17 cellular contexts compared by ENCODE assay signal in genomic region chr20:32904678-32905077, GRCh38. TPM values are rescaled to one million over a fixed set of nuclear protein-coding genes. Genes with fewer than 3 reads are reported as not detected.
A peak's percentile ranks its signal among the peaks of the same experiment; 100 is the strongest.
DNase-seq lines count a peak whose midpoint lies in the region; ATAC-seq, FAIRE-seq and TF ChIP-seq lines count a peak whose summit lies in the region.
"Not testable (repeated sequence)": the region's sequence is repeated elsewhere in the genome, so short reads cannot be mapped to it uniquely, and the experiment has no call there.
"Had no signal": no experiment of that assay in that cellular context is flagged by ENCODE, and none has a peak within 500 bp of the region (broad histone marks: within the 10 kb centered on the region; RNA-seq: fewer than 3 reads in every experiment).

No MANE protein-coding gene starts in this region.

- not testable (repeated sequence) for H3K4me1 ChIP-seq in endodermal cell (ENCODE audit: control insufficient read depth, insufficient read depth, low read length); kidney (ENCODE audit: control insufficient read depth in 1 of 2, insufficient read depth in 1 of 2, low read depth in 1 of 2, low read length in 2 of 2); neuronal stem cell (ENCODE audit: control insufficient read depth in 2 of 2, insufficient read depth in 1 of 2, low read depth in 1 of 2, low read length in 2 of 2); spleen

- DNase-seq in CD4-positive, alpha-beta T cell; activated CD4-positive, alpha-beta T cell treated with anti-CD3 and anti-CD28 coated beads, Interleukin-2, amount 10 ng/mL, durations not matched to agents 7 days and 5 days; activated T-cell treated with anti-CD3 and anti-CD28 coated beads, Interleukin-2, amount 50 U/mL, for 24 hours; endodermal cell; neuronal stem cell (ENCODE audit: low spot score); stimulated activated effector memory CD8-positive, alpha-beta T cell treated with anti-CD3 and anti-CD28 coated beads, Interleukin-12 subunit alpha, Interleukin-12 subunit beta, amount 100 ng/mL, for 72 hours (ENCODE audit: low spot score in 2 of 2): not testable (repeated sequence)
- DNase-seq in kidney = peak; percentile 22
- DNase-seq in spleen = peak; percentile 35

- CTCF ChIA-PET in CD4-positive, alpha-beta T cell (lab: Charles Lee) = interaction anchor here (1.2 kb wide), 1 partner anchor 114 kb away, joined by 3 read pairs; no protein-coding TSS in a partner anchor
- CTCF ChIA-PET in activated CD4-positive, alpha-beta T cell treated with anti-CD3 and anti-CD28 coated beads, Interleukin-2, amount 10 ng/mL, durations not matched to agents 7 days and 5 days (lab: Charles Lee) = interaction anchor here (0.7 to 1.8 kb wide), 5 partner anchors 41 to 191 kb away, joined by 3 to 6 read pairs (median 3); no protein-coding TSS in a partner anchor

- not testable (repeated sequence) for H3K36me3 Mint-ChIP-seq in CD4-positive, alpha-beta T cell (ENCODE audit: low read depth); activated CD4-positive, alpha-beta T cell treated with anti-CD3 and anti-CD28 coated beads, Interleukin-2, amount 10 ng/mL, durations not matched to agents 7 days and 5 days (ENCODE audit: low read depth); activated T-cell treated with anti-CD3 and anti-CD28 coated beads, Interleukin-2, amount 50 U/mL, for 24 hours (ENCODE audit: low read depth); endodermal cell (ENCODE audit: low read depth); stimulated activated effector memory CD8-positive, alpha-beta T cell treated with anti-CD3 and anti-CD28 coated beads, Interleukin-12 subunit alpha, Interleukin-12 subunit beta, amount 100 ng/mL, for 72 hours

- not testable (repeated sequence) for H2AK5ac ChIP-seq in neuronal stem cell (ENCODE audit: low read depth, low read length)

- H2BK15ac ChIP-seq in neuronal stem cell (ENCODE audit: low read length) = peak overlapping the region; percentile 77

- not testable (repeated sequence) for FAIRE-seq in kidney (lab: Jason Lieb, UNC)

- H3K9me3 Mint-ChIP-seq in CD4-positive, alpha-beta T cell; activated CD4-positive, alpha-beta T cell treated with anti-CD3 and anti-CD28 coated beads, Interleukin-2, amount 10 ng/mL, durations not matched to agents 7 days and 5 days; activated T-cell treated with anti-CD3 and anti-CD28 coated beads, Interleukin-2, amount 50 U/mL, for 24 hours; endodermal cell; stimulated activated effector memory CD8-positive, alpha-beta T cell treated with anti-CD3 and anti-CD28 coated beads, Interleukin-12 subunit alpha, Interleukin-12 subunit beta, amount 100 ng/mL, for 72 hours: not testable (repeated sequence)

- not testable (repeated sequence) for H3K9ac ChIP-seq in endodermal cell (ENCODE audit: extremely low read depth, low read length, poor library complexity, severe bottlenecking); kidney (ENCODE audit: low read length in 2 of 2); neuronal stem cell (ENCODE audit: low read depth, low read length, poor library complexity)

- not testable (repeated sequence) for H3K79me1 ChIP-seq in neuronal stem cell (ENCODE audit: low read depth, low read length)

- peaks cover 45% of the 10 kb centered on the region for H3K4me1 Mint-ChIP-seq in CD4-positive, alpha-beta T cell (ENCODE audit: low read depth)
- peaks cover 25% of the 10 kb centered on the region for H3K4me1 Mint-ChIP-seq in activated CD4-positive, alpha-beta T cell treated with anti-CD3 and anti-CD28 coated beads, Interleukin-2, amount 10 ng/mL, durations not matched to agents 7 days and 5 days
- peaks cover 30% of the 10 kb centered on the region for H3K4me1 Mint-ChIP-seq in activated T-cell treated with anti-CD3 and anti-CD28 coated beads, Interleukin-2, amount 50 U/mL, for 24 hours (ENCODE audit: low read depth)
- H3K4me1 Mint-ChIP-seq in endodermal cell = not testable (repeated sequence)
- peaks cover 16% of the 10 kb centered on the region for H3K4me1 Mint-ChIP-seq in stimulated activated effector memory CD8-positive, alpha-beta T cell treated with anti-CD3 and anti-CD28 coated beads, Interleukin-12 subunit alpha, Interleukin-12 subunit beta, amount 100 ng/mL, for 72 hours

- not testable (repeated sequence) for TF ChIP-seq POLR2A in spleen (IDR thresholded peaks at IDR 0.05)

- H4K8ac ChIP-seq in neuronal stem cell (ENCODE audit: low read depth, low read length) = not testable (repeated sequence)

- not testable (repeated sequence) for H2BK12ac ChIP-seq in neuronal stem cell (ENCODE audit: low read length)

- not testable (repeated sequence) for H3K36me3 ChIP-seq in endodermal cell (ENCODE audit: control insufficient read depth, insufficient read depth, low read length); kidney (ENCODE audit: control insufficient read depth in 1 of 2, insufficient read depth in 2 of 2, low read length in 2 of 2); neuronal stem cell (replicated peaks in 1 of 2; ENCODE audit: control insufficient read depth in 2 of 2, insufficient read depth in 2 of 2, low read length in 2 of 2); spleen

- not testable (repeated sequence) for H3K4ac ChIP-seq in neuronal stem cell (ENCODE audit: low read length)

- not testable (repeated sequence) for H4K91ac ChIP-seq in neuronal stem cell (ENCODE audit: low read depth, low read length, poor library complexity)

- H3K23ac ChIP-seq in neuronal stem cell (ENCODE audit: low read depth, low read length, poor library complexity) = not testable (repeated sequence)

- H2AFZ ChIP-seq in neuronal stem cell (ENCODE audit: low read length) = not testable (repeated sequence)

- intact Hi-C loops in CD4-positive, alpha-beta T cell (cut with DNase I, micrococcal nuclease) = loop anchor here (5.0 kb wide), 2 partner anchors 173 to 308 kb away; partner anchors contain the start of gene BPIFB4 (in 1 of the 2)
- intact Hi-C loops in kidney (cut with DNase I) (loop anchor here (10.0 kb wide), 1 partner anchor 390 kb away; no protein-coding TSS in a partner anchor), spleen (cut with DNase I; ENCODE audit: low total_unique reads) (loop anchor here (5.0 kb wide), 2 partner anchors 103 to 393 kb away; partner anchors contain the start of gene BPIFB2)

- H3K18ac ChIP-seq in neuronal stem cell (ENCODE audit: low read length) = not testable (repeated sequence)

- WGBS in endodermal cell (ENCODE audit: insufficient coverage in 1 of 2, insufficient read length in 1 of 2), 2 experiments = 95 to 97% methylated on average over 5 to 7 of the region's 7 CpGs
- no CpG with 5 or more reads among the region's 7 CpGs for WGBS in neuronal stem cell (ENCODE audit: extremely low coverage in 2 of 2, insufficient read length in 2 of 2, insufficient replicate concordance in 1 of 2), 2 donors
- WGBS in spleen, 5 donors = 93 to 99% (median 97%) methylated on average over 7 of the region's 7 CpGs

- H3K27me3 ChIP-seq in CD4-positive, alpha-beta T cell (ENCODE audit: control insufficient read depth, insufficient read depth, low read length); endodermal cell (ENCODE audit: control insufficient read depth, insufficient read depth, low read length, poor library complexity, severe bottlenecking); neuronal stem cell (ENCODE audit: control insufficient read depth in 3 of 3, insufficient read depth in 3 of 3, low read depth in 1 of 3, low read length in 3 of 3); spleen (replicated peaks in 1 of 7): not testable (repeated sequence)

- not testable (repeated sequence) for H3K9me3 ChIP-seq in CD4-positive, alpha-beta T cell (ENCODE audit: control insufficient read depth, low read length); endodermal cell (ENCODE audit: control insufficient read depth, low read length); kidney (ENCODE audit: control insufficient read depth in 1 of 2, low read length in 2 of 2); neuronal stem cell (replicated peaks in 1 of 2; ENCODE audit: control insufficient read depth in 2 of 2, insufficient read depth in 1 of 2, low read depth in 1 of 2, low read length in 2 of 2); spleen

- not testable (repeated sequence) for TF ChIP-seq CTCF in CD4-positive, alpha-beta T cell (IDR thresholded peaks at IDR 0.05); endodermal cell (conservative IDR thresholded peaks at IDR 0.05); kidney (IDR thresholded peaks at IDR 0.05; ENCODE audit: borderline replicate concordance, extremely low read depth, insufficient read depth); spleen (IDR thresholded peaks at IDR 0.05 in 8 of 11, conservative IDR thresholded peaks at IDR 0.05 in 3 of 11)

- H2BK5ac ChIP-seq in neuronal stem cell (ENCODE audit: low read length) = not testable (repeated sequence)

- H3K4me3 ChIP-seq in endodermal cell (ENCODE audit: low read length); kidney (ENCODE audit: low read length in 2 of 2); neuronal stem cell (ENCODE audit: low read length in 2 of 2); spleen: not testable (repeated sequence)

- not testable (repeated sequence) for H2BK120ac ChIP-seq in neuronal stem cell (ENCODE audit: low read depth, low read length)

- not testable (repeated sequence) for H3K4me2 ChIP-seq in neuronal stem cell (ENCODE audit: insufficient read depth, low read length, poor library complexity, severe bottlenecking)

- POLR2A ChIA-PET in CD4-positive, alpha-beta T cell (lab: Charles Lee); activated CD4-positive, alpha-beta T cell treated with anti-CD3 and anti-CD28 coated beads, Interleukin-2, amount 10 ng/mL, durations not matched to agents 7 days and 5 days (lab: Charles Lee): not testable (repeated sequence)

- not testable (repeated sequence) for H3K14ac ChIP-seq in neuronal stem cell (ENCODE audit: low read length)

- H3K27me3 Mint-ChIP-seq in CD4-positive, alpha-beta T cell; activated CD4-positive, alpha-beta T cell treated with anti-CD3 and anti-CD28 coated beads, Interleukin-2, amount 10 ng/mL, durations not matched to agents 7 days and 5 days; activated T-cell treated with anti-CD3 and anti-CD28 coated beads, Interleukin-2, amount 50 U/mL, for 24 hours; endodermal cell (ENCODE audit: insufficient read depth): not testable (repeated sequence)

- ATAC-seq in CD4-positive, alpha-beta T cell (ENCODE audit: poor library complexity); stimulated activated effector memory CD8-positive, alpha-beta T cell treated with anti-CD3 and anti-CD28 coated beads, Interleukin-12 subunit alpha, Interleukin-12 subunit beta, amount 100 ng/mL, for 72 hours: not testable (repeated sequence)

- not testable (repeated sequence) for H3K4me3 Mint-ChIP-seq in CD4-positive, alpha-beta T cell; activated CD4-positive, alpha-beta T cell treated with anti-CD3 and anti-CD28 coated beads, Interleukin-2, amount 10 ng/mL, durations not matched to agents 7 days and 5 days; activated T-cell treated with anti-CD3 and anti-CD28 coated beads, Interleukin-2, amount 50 U/mL, for 24 hours; endodermal cell; stimulated activated effector memory CD8-positive, alpha-beta T cell treated with anti-CD3 and anti-CD28 coated beads, Interleukin-12 subunit alpha, Interleukin-12 subunit beta, amount 100 ng/mL, for 72 hours

- H3K27ac Mint-ChIP-seq in CD4-positive, alpha-beta T cell = peak overlapping the region; percentile 49
- peak overlapping the region; percentile 36 for H3K27ac Mint-ChIP-seq in activated CD4-positive, alpha-beta T cell treated with anti-CD3 and anti-CD28 coated beads, Interleukin-2, amount 10 ng/mL, durations not matched to agents 7 days and 5 days
- peak overlapping the region; percentile 52 for H3K27ac Mint-ChIP-seq in activated T-cell treated with anti-CD3 and anti-CD28 coated beads, Interleukin-2, amount 50 U/mL, for 24 hours
- peak overlapping the region; percentile 50 for H3K27ac Mint-ChIP-seq in endodermal cell
- peak overlapping the region; percentile 56 for H3K27ac Mint-ChIP-seq in stimulated activated effector memory CD8-positive, alpha-beta T cell treated with anti-CD3 and anti-CD28 coated beads, Interleukin-12 subunit alpha, Interleukin-12 subunit beta, amount 100 ng/mL, for 72 hours

- H3K27ac ChIP-seq in CD4-positive, alpha-beta T cell (ENCODE audit: low read depth, low read length); endodermal cell (ENCODE audit: low read depth, low read length); kidney (ENCODE audit: low read depth in 2 of 2, low read length in 2 of 2); neuronal stem cell (replicated peaks; ENCODE audit: low read length); spleen: not testable (repeated sequence)

RNA-seq across cellular contexts. Expression of gene EFCAB8, which starts 46.0 kb away (rescaled TPM):
- 1 to 10 TPM in 1 of 2 experiments, under 1 TPM in 1; 0.81 to 2.5 TPM for total RNA-seq in CD4-positive, alpha-beta T cell
- total RNA-seq in activated CD4-positive, alpha-beta T cell treated with anti-CD3 and anti-CD28 coated beads, Interleukin-2, amount 10 ng/mL, durations not matched to agents 7 days and 5 days = 1 to 10 TPM in 1 of 2 experiments, under 1 TPM in 1; 0.94 to 1.2 TPM
- total RNA-seq in endodermal cell (1 to 10 TPM in 1 of 2 donors, under 1 TPM in 1; 0.44 to 1.0 TPM), kidney (0.13 TPM), spleen (1 to 10 TPM in 5 of 7 donors, under 1 TPM in 2; 0.34 to 4.2 (median 1.7) TPM)
- polyA plus RNA-seq in endodermal cell (2013, experiment 1 of 2) = 0.11 TPM
- polyA plus RNA-seq in endodermal cell (2013, experiment 2 of 2) = 0.17 TPM
- polyA plus RNA-seq in kidney (ENCODE audit: insufficient read depth, low read depth, low replicate concordance) (not detected), spleen (under 1 TPM; 0.06 to 0.12 (median 0.07) TPM)
- 0.03 TPM for polyA plus RNA-seq in neuronal stem cell (2013, experiment 1 of 2)
- polyA plus RNA-seq in neuronal stem cell (2013, experiment 2 of 2) = 0.06 TPM
- total RNA-seq: A172, A673 had no signal
- polyA plus RNA-seq: A549; AG04450; BJ; CD14-positive monocyte; CD4-positive, alpha-beta memory T cell; CD4-positive, CD25-positive, alpha-beta regulatory T cell; CD8-positive, alpha-beta memory T cell had no signal
